In the genomic region with DNA sequence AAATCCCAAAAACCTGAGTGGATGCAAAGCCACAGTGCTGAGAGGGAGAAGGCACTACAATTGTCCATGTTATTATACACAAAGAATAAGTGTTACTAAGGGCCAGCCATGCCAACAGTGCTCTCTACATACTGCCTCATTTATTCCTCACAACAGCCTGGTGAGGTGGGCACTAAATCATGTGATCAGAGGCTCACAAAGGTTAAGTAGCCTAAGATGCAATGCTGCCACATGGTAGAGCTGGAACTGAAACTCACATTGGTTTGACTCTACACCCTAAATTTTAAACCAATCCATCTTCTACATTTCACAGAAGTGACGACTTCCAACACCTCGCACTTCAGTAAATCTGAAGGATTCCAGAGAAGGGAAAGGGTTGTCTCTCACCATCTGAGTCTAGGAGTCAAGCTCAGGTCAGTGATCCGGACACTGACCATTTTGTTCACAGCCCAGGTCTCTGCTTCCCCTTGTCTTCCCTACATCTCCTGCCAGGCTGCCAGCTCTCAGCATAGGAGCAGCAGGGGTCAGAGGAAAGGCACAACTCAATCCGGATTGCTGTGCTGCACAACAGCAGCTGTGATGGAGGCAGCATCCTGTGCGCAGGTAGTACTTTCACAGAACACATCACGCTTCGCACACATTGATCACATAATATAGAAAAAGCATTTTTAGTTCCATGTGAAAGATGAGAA, we compare ENCODE assay signal across 3 cellular contexts.
"Had no signal": no experiment of that assay in that cellular context is flagged by ENCODE, and none has a peak within 500 bp of the region (broad histone marks: within the 10 kb centered on the region; RNA-seq: fewer than 3 reads in every experiment).

No MANE protein-coding gene starts in this region.

- DNase-seq: H9, HCEC 1CT had no signal

- H2AFZ ChIP-seq: GM23338 had no signal

- H3K4me3 ChIP-seq: GM23338 had no signal

- ATAC-seq: GM23338 had no signal

- H3K4me2 ChIP-seq: GM23338 had no signal
